In the genomic region with DNA sequence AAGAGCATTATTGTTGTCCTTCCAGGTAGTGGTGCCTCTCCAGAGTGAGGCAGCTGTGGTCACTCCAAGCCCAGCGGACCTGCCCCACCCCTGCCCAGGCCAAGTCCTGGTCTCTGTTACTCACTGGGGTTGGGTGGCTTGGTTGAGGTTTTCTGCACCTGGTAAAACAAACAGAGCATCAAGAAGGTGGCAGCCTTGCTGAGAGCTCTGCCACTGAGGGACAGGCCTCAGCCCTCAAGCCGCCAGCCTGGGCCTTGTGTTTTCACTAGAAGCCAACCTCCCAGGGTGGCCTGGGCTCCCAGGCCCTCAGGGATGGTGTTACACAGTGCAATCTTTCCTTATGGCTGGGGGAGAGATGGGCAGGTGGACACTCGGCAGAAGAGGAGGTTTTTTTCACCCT, we compare ENCODE assay signal across 7 cellular contexts.
"Had no signal": no experiment of that assay in that cellular context is flagged by ENCODE, and none has a peak within 500 bp of the region (broad histone marks: within the 10 kb centered on the region; RNA-seq: fewer than 3 reads in every experiment).

No MANE protein-coding gene starts in this region.

- H3K9ac ChIP-seq: GM23248 had no signal

- H3K36me3 ChIP-seq: HAP-1 had no signal

- DNase-seq: GM23248, GOT3, H7, HFFc6, IMR-90 had no signal

- H3K4me1 ChIP-seq: HAP-1 had no signal

- H3K4me3 ChIP-seq: GM23248, HAP-1 had no signal

- H3K9me3 Mint-ChIP-seq: HFFc6 had no signal

- H3K9me3 ChIP-seq: HAP-1 had no signal

- ATAC-seq: HCT116 had no signal

- H3K27ac ChIP-seq: GM23248 had no signal

- H3K4me3 Mint-ChIP-seq: HFFc6 had no signal

- H3K27ac Mint-ChIP-seq: HFFc6 had no signal

- H2AFZ ChIP-seq: GM23248 had no signal
